Comparison of ENCODE assay signal across 22 cellular contexts in the genomic region with DNA sequence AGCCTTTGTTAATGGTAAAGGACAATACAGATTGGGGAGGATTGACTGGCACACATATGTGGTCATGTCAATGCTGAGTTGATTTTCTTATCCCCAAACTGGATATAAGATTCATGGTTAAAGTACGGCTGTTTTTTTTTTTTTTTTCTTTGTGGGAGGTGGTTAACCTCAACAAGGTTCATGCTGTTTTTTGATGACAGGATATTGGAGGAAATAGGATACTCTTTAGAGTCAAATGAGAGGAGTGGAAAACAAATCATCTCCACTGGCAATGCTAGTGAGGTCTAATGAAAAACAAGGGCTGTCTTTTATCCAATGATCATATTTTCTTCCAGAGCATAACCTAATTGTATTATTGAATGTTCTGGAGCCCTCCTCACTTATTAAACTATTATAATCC.
"Had no signal": no experiment of that assay in that cellular context is flagged by ENCODE, and none has a peak within 500 bp of the region (broad histone marks: within the 10 kb centered on the region; RNA-seq: fewer than 3 reads in every experiment).

No MANE protein-coding gene starts in this region.

- H3K4me2 ChIP-seq: hepatocyte had no signal

- H3K36me3 ChIP-seq: esophagus muscularis mucosa, gastroesophageal sphincter, heart left ventricle, left lung, lower lobe of right lung had no signal

- H3K27me3 ChIP-seq: foreskin keratinocyte, heart left ventricle, left lung had no signal

- H3K9me3 ChIP-seq: esophagus muscularis mucosa, gastroesophageal sphincter, heart left ventricle, left lung, lower lobe of right lung, mucosa of descending colon had no signal

- H3K27ac ChIP-seq: coronary artery, dorsolateral prefrontal cortex, esophagus muscularis mucosa, foreskin keratinocyte, gastroesophageal sphincter, heart left ventricle, hepatocyte, left lung, lower lobe of right lung had no signal

- H3K79me2 ChIP-seq: hepatocyte had no signal

- H2AFZ ChIP-seq: hepatocyte had no signal

- H3K4me3 ChIP-seq: coronary artery, dorsolateral prefrontal cortex, esophagus muscularis mucosa, gastroesophageal sphincter, heart left ventricle, hepatocyte, left lung, lower lobe of right lung, mucosa of descending colon had no signal

- H3K4me1 ChIP-seq: foreskin keratinocyte, gastroesophageal sphincter, left lung, lower lobe of right lung had no signal

- DNase-seq: dermis blood vessel endothelial cell; dorsolateral prefrontal cortex; effector CD4-positive, alpha-beta T cell; effector memory CD4-positive, alpha-beta T cell; foreskin keratinocyte; heart left ventricle; hypothalamus; immature natural killer cell; islet precursor cell; kidney; kidney glomerular epithelial cell; left colon; left lung; left ventricle myocardium superior; lower lobe of right lung; mesenchymal stem cell; mucosa of descending colon; naive B cell had no signal
